15 cellular contexts compared by ENCODE assay signal in genomic region chr6:129448965-129449364, GRCh38.
DNase-seq lines count a peak whose midpoint lies in the region; ATAC-seq, FAIRE-seq and TF ChIP-seq lines count a peak whose summit lies in the region.
"Had no signal": no experiment of that assay in that cellular context is flagged by ENCODE, and none has a peak within 500 bp of the region (broad histone marks: within the 10 kb centered on the region; RNA-seq: fewer than 3 reads in every experiment).

No MANE protein-coding gene starts in this region.

- no peak for TF ChIP-seq POLR2A in lower leg skin (IDR thresholded peaks at IDR 0.05)

- no peak overlapping the region for H3K4me3 ChIP-seq in lower leg skin (ENCODE audit: low read depth, poor library complexity, severe bottlenecking)
- H3K4me3 ChIP-seq: adrenal gland, spleen had no signal

- ATAC-seq in GM18502 (IDR thresholded peaks at IDR 0.05; ENCODE audit: poor library complexity, unreplicated experiment): peak; percentile 100
- ATAC-seq in GM19372 (IDR thresholded peaks at IDR 0.05; ENCODE audit: low read depth, unreplicated experiment): peak; percentile 94
- ATAC-seq in HG02852 (IDR thresholded peaks at IDR 0.05; ENCODE audit: unreplicated experiment): peak; percentile 100
- ATAC-seq in HG03565 (IDR thresholded peaks at IDR 0.05; ENCODE audit: unreplicated experiment): peak; percentile 100
- ATAC-seq in Right ventricle myocardium superior (ENCODE audit: poor library complexity): no peak
- ATAC-seq: CD8-positive, alpha-beta T cell had no signal

- no peak for DNase-seq in Right ventricle myocardium superior
- no peak for DNase-seq in lower leg skin (ENCODE audit: low spot score in 2 of 2)
- DNase-seq in head of caudate nucleus: no peak
- no peak for DNase-seq in D721Med (ENCODE audit: insufficient read length, low spot score)
- DNase-seq: adrenal gland; CD8-positive, alpha-beta T cell; NCI-H748 treated with DMSO at 0.1 percent for 48 hours; spleen; stimulated activated naive CD4-positive, alpha-beta T cell treated with Interleukin-2 at 50 U/mL for 16 hours had no signal

- no peak for FAIRE-seq in D721Med (lab: Jason Lieb, UNC)
- FAIRE-seq: endometrium, TTC549 had no signal

- intact Hi-C loops in Right ventricle myocardium superior (cut with DNase I): no loop called here
- intact Hi-C loops in lower leg skin (cut with DNase I; ENCODE audit: low total_unique reads): no loop called here
- intact Hi-C loops in head of caudate nucleus (cut with DNase I): no loop called here

- no peak for TF ChIP-seq CTCF in lower leg skin (IDR thresholded peaks at IDR 0.05)
- TF ChIP-seq CTCF in D721Med (IDR thresholded peaks at IDR 0.05; ENCODE audit: insufficient read depth, missing control alignments): no peak
